33 cellular contexts compared by ENCODE assay signal in genomic region chr6:18681828-18682503, GRCh38.
"Had no signal": no experiment of that assay in that cellular context is flagged by ENCODE, and none has a peak within 500 bp of the region (broad histone marks: within the 10 kb centered on the region; RNA-seq: fewer than 3 reads in every experiment).

No MANE protein-coding gene starts in this region.

- DNase-seq: activated CD4-positive, alpha-beta T cell treated with anti-CD3 and anti-CD28 coated beads, Interleukin-2, amount 10 ng/mL, durations not matched to agents 24 days and 14 days; activated CD4-positive, alpha-beta T cell treated with anti-CD3 and anti-CD28 coated beads, Interleukin-2, amount 50 U/mL, for 4 hours; activated CD8-positive, alpha-beta T cell treated with anti-CD3 and anti-CD28 coated beads for 36 hours; activated effector memory CD4-positive, alpha-beta T cell treated with anti-CD3 and anti-CD28 coated beads, Interleukin-2, amount 50 U/mL, for 16 hours; activated naive CD4-positive, alpha-beta T cell; activated naive CD4-positive, alpha-beta T cell treated with anti-CD3 and anti-CD28 coated beads, Interleukin-2, amount 50 U/mL, for 16 hours; activated naive CD8-positive, alpha-beta T cell treated with anti-CD3 and anti-CD28 coated beads for 36 hours; activated T-cell treated with anti-CD3 and anti-CD28 coated beads, Interleukin-2, amount 50 U/mL, for 1 hour; activated T-cell treated with anti-CD3 and anti-CD28 coated beads, Interleukin-2, amount 50 U/mL, for 72 hours; amniotic stem cell; aorta; brain microvascular endothelial cell; central memory CD4-positive, alpha-beta T cell; Kasumi-1; MG63; NCI-H1048; NCI-H146; NCI-H1930; NCI-H2081 treated with DMSO at 0.1 percent for 48 hours; NCI-H345; NCI-H510A treated with DMSO at 0.1 percent for 48 hours; NCI-H526 treated with DMSO at 0.1 percent for 48 hours; NCI-H774; RPMI8226; SHP77 treated with DMSO at 0.1 percent for 48 hours; SK-N-SH had no signal

- H3K4me1 Mint-ChIP-seq: activated CD4-positive, alpha-beta T cell treated with anti-CD3 and anti-CD28 coated beads, Interleukin-2, amount 10 ng/mL, durations not matched to agents 24 days and 14 days; activated naive CD8-positive, alpha-beta T cell treated with anti-CD3 and anti-CD28 coated beads for 36 hours; activated T-helper 17 cell treated with anti-CD3 and anti-CD28 coated beads, Interleukin-2, amount 50 U/mL, for 72 hours had no signal

- H3K4me3 Mint-ChIP-seq: activated CD4-positive, alpha-beta T cell treated with anti-CD3 and anti-CD28 coated beads, Interleukin-2, amount 10 ng/mL, durations not matched to agents 24 days and 14 days; activated CD8-positive, alpha-beta T cell treated with anti-CD3 and anti-CD28 coated beads for 36 hours; activated naive CD8-positive, alpha-beta T cell treated with anti-CD3 and anti-CD28 coated beads for 36 hours; activated T-cell treated with anti-CD3 and anti-CD28 coated beads, Interleukin-2, amount 50 U/mL, for 72 hours; activated T-helper 17 cell treated with anti-CD3 and anti-CD28 coated beads, Interleukin-2, amount 50 U/mL, for 72 hours; T-helper 1 cell treated with Interleukin-12 subunit alpha and Interleukin-12 subunit beta and Interleukin-4 antibody, amounts not matched to agents 30 μg/mL and 1 μg/mL, for 36 hours; T-helper 2 cell treated with Interferon-gamma antibody and Interleukin-4, amounts not matched to agents 5 μg/mL and 100 μg/mL, for 36 hours had no signal

- H3K27me3 ChIP-seq: brain microvascular endothelial cell, MG63 had no signal

- H3K36me3 ChIP-seq: brain microvascular endothelial cell, MG63, SJSA1 had no signal

- H3K27ac ChIP-seq: brain microvascular endothelial cell, SJSA1 had no signal

- H3K4me1 ChIP-seq: SJSA1 had no signal

- H3K9me3 Mint-ChIP-seq: activated naive CD8-positive, alpha-beta T cell treated with anti-CD3 and anti-CD28 coated beads for 36 hours; activated T-helper 17 cell treated with anti-CD3 and anti-CD28 coated beads, Interleukin-2, amount 50 U/mL, for 72 hours; T-helper 2 cell treated with Interferon-gamma antibody and Interleukin-4, amounts not matched to agents 5 μg/mL and 100 μg/mL, for 36 hours had no signal

- H3K9ac ChIP-seq: SK-N-SH had no signal

- H3K4me3 ChIP-seq: MG63, SJSA1 had no signal

- H3K27me3 Mint-ChIP-seq: activated CD4-positive, alpha-beta T cell treated with anti-CD3 and anti-CD28 coated beads, Interleukin-2, amount 10 ng/mL, durations not matched to agents 24 days and 14 days; activated CD8-positive, alpha-beta T cell treated with anti-CD3 and anti-CD28 coated beads for 36 hours; activated naive CD8-positive, alpha-beta T cell treated with anti-CD3 and anti-CD28 coated beads for 36 hours; activated T-helper 17 cell treated with anti-CD3 and anti-CD28 coated beads, Interleukin-2, amount 50 U/mL, for 72 hours had no signal

- FAIRE-seq: colon, TTC549 had no signal

- H3K36me3 Mint-ChIP-seq: activated naive CD8-positive, alpha-beta T cell treated with anti-CD3 and anti-CD28 coated beads for 36 hours had no signal

- H3K27ac Mint-ChIP-seq: activated CD4-positive, alpha-beta T cell treated with anti-CD3 and anti-CD28 coated beads, Interleukin-2, amount 10 ng/mL, durations not matched to agents 24 days and 14 days; activated CD8-positive, alpha-beta T cell treated with anti-CD3 and anti-CD28 coated beads for 36 hours; activated naive CD8-positive, alpha-beta T cell treated with anti-CD3 and anti-CD28 coated beads for 36 hours; activated T-cell treated with anti-CD3 and anti-CD28 coated beads, Interleukin-2, amount 50 U/mL, for 72 hours; activated T-helper 17 cell treated with anti-CD3 and anti-CD28 coated beads, Interleukin-2, amount 50 U/mL, for 72 hours; T-helper 1 cell treated with Interleukin-12 subunit alpha and Interleukin-12 subunit beta and Interleukin-4 antibody, amounts not matched to agents 30 μg/mL and 1 μg/mL, for 36 hours; T-helper 2 cell treated with Interferon-gamma antibody and Interleukin-4, amounts not matched to agents 5 μg/mL and 100 μg/mL, for 36 hours had no signal

- H3K9me3 ChIP-seq: MG63, SJSA1, SK-N-SH had no signal

- ATAC-seq: activated CD8-positive, alpha-beta T cell treated with anti-CD3 and anti-CD28 coated beads for 36 hours; activated T-cell treated with anti-CD3 and anti-CD28 coated beads, Interleukin-2, amount 50 U/mL, for 72 hours; activated T-helper 17 cell treated with anti-CD3 and anti-CD28 coated beads, Interleukin-2, amount 50 U/mL, for 72 hours; Panc1 had no signal
